Comparison of ENCODE assay signal across 8 cellular contexts in genomic region chr2:1731512-1731962, GRCh38. TPM values are rescaled to one million over a fixed set of nuclear protein-coding genes. Genes with fewer than 3 reads are reported as not detected.
DNase-seq lines count a peak whose midpoint lies in the region; ATAC-seq and TF ChIP-seq lines count a peak whose summit lies in the region.
"Had no signal": no experiment of that assay in that cellular context is flagged by ENCODE, and none has a peak within 500 bp of the region (broad histone marks: within the 10 kb centered on the region; RNA-seq: fewer than 3 reads in every experiment).

No MANE protein-coding gene starts in this region.

- H3K4me3 Mint-ChIP-seq in chondrocyte (ENCODE audit: unreplicated experiment): peak overlapping the region; percentile 53
- no peak overlapping the region for H3K4me3 Mint-ChIP-seq in natural killer cell treated with Interleukin-12 subunit alpha and Interleukin-12 subunit beta and Interleukin-15 and Interleukin-18, amount 100 ng/mL, for 72 hours
- H3K4me3 Mint-ChIP-seq: memory B cell had no signal

- H3K4me1 ChIP-seq in right lobe of liver: peaks cover 0 to 4% (median 0%) of the 10 kb centered on the region in 4 donors
- peaks cover 22 to 48% of the 10 kb centered on the region in 2 donors for H3K4me1 ChIP-seq in thyroid gland

- H3K4me3 ChIP-seq in right lobe of liver: no peak overlapping the region
- H3K4me3 ChIP-seq in thyroid gland (replicated peaks in 1 of 3): no peak overlapping the region

- no peak for TF ChIP-seq POLR2A in right lobe of liver (IDR thresholded peaks at IDR 0.05)
- TF ChIP-seq POLR2A in thyroid gland (IDR thresholded peaks at IDR 0.05): no peak

- intact Hi-C loops in right lobe of liver (cut with DNase I): no loop called here
- intact Hi-C loops in thyroid gland (cut with DNase I): no loop called here

- H3K9me3 Mint-ChIP-seq in chondrocyte (ENCODE audit: low read depth): peaks cover 10% of the 10 kb centered on the region
- H3K9me3 Mint-ChIP-seq in natural killer cell treated with Interleukin-12 subunit alpha and Interleukin-12 subunit beta and Interleukin-15 and Interleukin-18, amount 100 ng/mL, for 72 hours: no peaks in the 10 kb centered on the region
- H3K9me3 Mint-ChIP-seq: memory B cell had no signal

- ATAC-seq in right lobe of liver (no peak), GM21528 (IDR thresholded peaks at IDR 0.05; ENCODE audit: low FRiP score, unreplicated experiment) (no peak), HG03159 (IDR thresholded peaks at IDR 0.05; ENCODE audit: unreplicated experiment) (no peak)
- no peak for ATAC-seq in natural killer cell treated with Interleukin-12 subunit alpha and Interleukin-12 subunit beta and Interleukin-15 and Interleukin-18, amount 100 ng/mL, for 72 hours

- no peaks in the 10 kb centered on the region for H3K36me3 ChIP-seq in right lobe of liver
- H3K36me3 ChIP-seq in thyroid gland: no peaks in the 10 kb centered on the region

- no peaks in the 10 kb centered on the region for H3K27me3 ChIP-seq in right lobe of liver
- no peaks in the 10 kb centered on the region for H3K27me3 ChIP-seq in thyroid gland

- 57% methylated on average over 5 of the region's 6 CpGs for WGBS in right lobe of liver (ENCODE audit: insufficient coverage, low coverage, low lambda C conversion rate, missing lambda C conversion rate)
- 63 to 70% methylated on average over 6 of the region's 6 CpGs for WGBS in thyroid gland, 2 donors

- peaks cover 7% of the 10 kb centered on the region for H3K36me3 Mint-ChIP-seq in chondrocyte (ENCODE audit: low read depth)
- H3K36me3 Mint-ChIP-seq in natural killer cell treated with Interleukin-12 subunit alpha and Interleukin-12 subunit beta and Interleukin-15 and Interleukin-18, amount 100 ng/mL, for 72 hours: no peaks in the 10 kb centered on the region
- H3K36me3 Mint-ChIP-seq: memory B cell had no signal

- H3K27ac Mint-ChIP-seq in chondrocyte (ENCODE audit: unreplicated experiment): peak overlapping the region; percentile 99
- H3K27ac Mint-ChIP-seq in natural killer cell treated with Interleukin-12 subunit alpha and Interleukin-12 subunit beta and Interleukin-15 and Interleukin-18, amount 100 ng/mL, for 72 hours: no peak overlapping the region
- H3K27ac Mint-ChIP-seq: memory B cell had no signal

- H3K27ac ChIP-seq in right lobe of liver (peak overlapping the region in 1 of 3 donors; percentile 51), thyroid gland (peak overlapping the region in 2 of 3 donors; percentile 50 to 62)

- TF ChIP-seq CTCF in chondrocyte (IDR thresholded peaks at IDR 0.05) (no peak), right lobe of liver (IDR thresholded peaks at IDR 0.05) (no peak), thyroid gland (IDR thresholded peaks at IDR 0.05) (no peak)

- no peaks in the 10 kb centered on the region for H3K27me3 Mint-ChIP-seq in chondrocyte (ENCODE audit: low read depth)
- peaks cover 5 to 15% of the 10 kb centered on the region in 2 donors for H3K27me3 Mint-ChIP-seq in natural killer cell treated with Interleukin-12 subunit alpha and Interleukin-12 subunit beta and Interleukin-15 and Interleukin-18, amount 100 ng/mL, for 72 hours
- H3K27me3 Mint-ChIP-seq: memory B cell had no signal

- DNase-seq in NCI-H446 treated with DMSO at 0.1 percent for 48 hours (lab: John Stamatoyannopoulos, UW): peak; percentile 87
- peak; percentile 68 for DNase-seq in chondrocyte (ENCODE audit: low spot score)
- peak in 2 of 3 donors; percentile 9 to 23 for DNase-seq in right lobe of liver
- DNase-seq in thyroid gland: no peak
- no peak for DNase-seq in natural killer cell treated with Interleukin-12 subunit alpha and Interleukin-12 subunit beta and Interleukin-15 and Interleukin-18, amount 100 ng/mL, for 72 hours (ENCODE audit: low spot score)

- H3K9me3 ChIP-seq in right lobe of liver (no peaks in the 10 kb centered on the region), thyroid gland (no peaks in the 10 kb centered on the region)

- H3K4me1 Mint-ChIP-seq in chondrocyte (ENCODE audit: low read depth): peaks cover 81% of the 10 kb centered on the region
- no peaks in the 10 kb centered on the region for H3K4me1 Mint-ChIP-seq in natural killer cell treated with Interleukin-12 subunit alpha and Interleukin-12 subunit beta and Interleukin-15 and Interleukin-18, amount 100 ng/mL, for 72 hours (ENCODE audit: low read depth in 2 of 2)
- H3K4me1 Mint-ChIP-seq: memory B cell had no signal

RNA-seq across cellular contexts. Expression of gene PXDN, which starts 12.8 kb away (rescaled TPM):
- 499 to 576 TPM (median 571 TPM) in 3 replicates for total RNA-seq in chondrocyte
- 10 to 100 TPM in 3 of 6 experiments, 1 to 10 TPM in 3; 5.5 to 21.0 (median 11.4) TPM for total RNA-seq in right lobe of liver
- 10 to 100 TPM in 3 of 4 donors, 1 to 10 TPM in 1; 6.9 to 17.3 (median 13.6) TPM for total RNA-seq in thyroid gland
- 1 to 10 TPM; 3.4 to 3.6 TPM for total RNA-seq in natural killer cell treated with Interleukin-12 subunit alpha and Interleukin-12 subunit beta and Interleukin-15 and Interleukin-18, amount 100 ng/mL, for 72 hours

Comparison
In these comparisons a context has a peak if more than half of its experiments do, and no peak if none do; other contexts are left out.
1. DNase-seq: peak in NCI-H446 treated with DMSO at 0.1 percent for 48 hours (single experiment), chondrocyte (single experiment) and right lobe of liver (2 of 3); none in thyroid gland (0 of 2) and natural killer cell treated with Interleukin-12 subunit alpha and Interleukin-12 subunit beta and Interleukin-15 and Interleukin-18, amount 100 ng/mL, for 72 hours (single experiment).
2. RNA of gene PXDN, which starts 12.8 kb away (total RNA-seq): 499 to 576 TPM in chondrocyte; 6.9 to 17.3 TPM in thyroid gland, 5.5 to 21.0 TPM in right lobe of liver and 3.4 to 3.6 TPM in natural killer cell treated with Interleukin-12 subunit alpha and Interleukin-12 subunit beta and Interleukin-15 and Interleukin-18, amount 100 ng/mL, for 72 hours; every median in the first group is over 10 times any median in the second.